15 cellular contexts compared by ENCODE assay signal in genomic region chr20:63114006-63114692, GRCh38.
DNase-seq lines count a peak whose midpoint lies in the region; ATAC-seq and TF ChIP-seq lines count a peak whose summit lies in the region.
"Had no signal": no experiment of that assay in that cellular context is flagged by ENCODE, and none has a peak within 500 bp of the region (broad histone marks: within the 10 kb centered on the region; RNA-seq: fewer than 3 reads in every experiment).

No MANE protein-coding gene starts in this region.

- H2BK120ac ChIP-seq in neuronal stem cell (ENCODE audit: low read depth, low read length), result no peak overlapping the region

- H2BK5ac ChIP-seq in neuronal stem cell (ENCODE audit: low read length), result no peak overlapping the region

- peaks cover 4% of the 10 kb centered on the region; the same call in 1 of the 2 replicates for H4K20me1 ChIP-seq in PC-3 (ENCODE audit: low read length)

- no peaks in the 10 kb centered on the region for H3F3A ChIP-seq in PC-3 (ENCODE audit: low read length, unreplicated experiment)

- ATAC-seq in Right ventricle myocardium inferior, result no peak
- ATAC-seq in PC-3, result no peak; the same call in 1 of the 2 replicates

- CTCF ChIA-PET in PC-3 (lab: Charles Lee) (no interaction called here), HEK293T (lab: Yijun Ruan, JAX) (no interaction called here)

- H2AFZ ChIP-seq in PC-3 (ENCODE audit: low read length), result no peak overlapping the region
- no peak overlapping the region for H2AFZ ChIP-seq in neuronal stem cell (ENCODE audit: low read length)

- H4K8ac ChIP-seq in neuronal stem cell (ENCODE audit: low read depth, low read length), result no peak overlapping the region

- intact Hi-C loops in Right ventricle myocardium inferior (cut with DNase I), result no loop called here
- intact Hi-C loops in PC-3 (cut with micrococcal nuclease), result no loop called here

- H3K79me2 ChIP-seq in PC-3 (ENCODE audit: low read length), result no peaks in the 10 kb centered on the region

- H3K4me3 ChIP-seq in right atrium auricular region (no peak overlapping the region), PC-3 (ENCODE audit: low read length) (no peak overlapping the region), neuronal stem cell (ENCODE audit: low read length in 2 of 2) (no peak overlapping the region)
- H3K4me3 ChIP-seq: Peyer's patch had no signal

- H3K4me1 ChIP-seq in right atrium auricular region (no peaks in the 10 kb centered on the region), PC-3 (ENCODE audit: insufficient read depth, low read length) (peaks cover 14% of the 10 kb centered on the region), neuronal stem cell (ENCODE audit: control insufficient read depth in 2 of 2, insufficient read depth in 1 of 2, low read depth in 1 of 2, low read length in 2 of 2) (no peaks in the 10 kb centered on the region)
- H3K4me1 ChIP-seq: Peyer's patch had no signal

- no peak overlapping the region for H2AK5ac ChIP-seq in neuronal stem cell (ENCODE audit: low read depth, low read length)

- H3K9me2 ChIP-seq in PC-3 (replicated peaks; ENCODE audit: low read length), result no peaks in the 10 kb centered on the region

- H3K36me3 ChIP-seq in right atrium auricular region (no peaks in the 10 kb centered on the region), PC-3 (ENCODE audit: low read depth, low read length) (no peaks in the 10 kb centered on the region), neuronal stem cell (replicated peaks in 1 of 2; ENCODE audit: control insufficient read depth in 2 of 2, insufficient read depth in 2 of 2, low read length in 2 of 2) (no peaks in the 10 kb centered on the region)
- H3K36me3 ChIP-seq: Peyer's patch had no signal

- H3K9ac ChIP-seq in PC-3 (ENCODE audit: low read length), result no peak overlapping the region
- peak overlapping the region; percentile 17 for H3K9ac ChIP-seq in neuronal stem cell (ENCODE audit: low read depth, low read length, poor library complexity)

- peak overlapping the region; percentile 31 for H3K14ac ChIP-seq in neuronal stem cell (ENCODE audit: low read length)

- H3K79me1 ChIP-seq in neuronal stem cell (ENCODE audit: low read depth, low read length), result peaks cover 2% of the 10 kb centered on the region

- H4K91ac ChIP-seq in neuronal stem cell (ENCODE audit: low read depth, low read length, poor library complexity), result no peak overlapping the region

- no peak overlapping the region for H2BK12ac ChIP-seq in neuronal stem cell (ENCODE audit: low read length)

- TF ChIP-seq CTCF in right atrium auricular region (IDR thresholded peaks at IDR 0.05) (no peak), PC-3 (conservative IDR thresholded peaks at IDR 0.05; ENCODE audit: low read depth, low read length) (no peak)

- no peak overlapping the region for H3K4ac ChIP-seq in neuronal stem cell (ENCODE audit: low read length)

- BruUV-seq in PC-3 (replicated peaks; lab: Mats Ljungman, UMichigan), result no TSS peak

- H3K18ac ChIP-seq in neuronal stem cell (ENCODE audit: low read length), result no peak overlapping the region

- peak overlapping the region; percentile 63 for H3K4me2 ChIP-seq in PC-3 (ENCODE audit: low read length)
- no peak overlapping the region for H3K4me2 ChIP-seq in neuronal stem cell (ENCODE audit: insufficient read depth, low read length, poor library complexity, severe bottlenecking)

- H2BK15ac ChIP-seq in neuronal stem cell (ENCODE audit: low read length), result no peak overlapping the region

- DNase-seq in NCI-H1105 treated with DMSO at 0.1 percent for 48 hours (lab: John Stamatoyannopoulos, UW) (peak; percentile 0), NCI-H1105 (lab: John Stamatoyannopoulos, UW) (no peak), Right ventricle myocardium inferior (ENCODE audit: missing footprints) (peak; percentile 6), right atrium auricular region (ENCODE audit: low spot score) (no peak), PC-3 (no peak), neuronal stem cell (ENCODE audit: low spot score) (no peak), HEK293T (ENCODE audit: extremely low spot score) (no peak), activated T-cell treated with anti-CD3 and anti-CD28 coated beads for 4 hours (no peak)
- DNase-seq: CD4-positive, alpha-beta T cell; H7; NCI-H1092; NCI-H510A; NCI-H82; Peyer's patch had no signal

- H3K9me3 ChIP-seq in right atrium auricular region (peaks cover 0 to 7% of the 10 kb centered on the region in 2 donors), PC-3 (ENCODE audit: low read length) (0 out of 2 replicates have a peak, but pooled peaks cover 5% of the 10 kb centered on the region), neuronal stem cell (replicated peaks in 1 of 2; ENCODE audit: control insufficient read depth in 2 of 2, insufficient read depth in 1 of 2, low read depth in 1 of 2, low read length in 2 of 2) (peaks cover 0 to 6% of the 10 kb centered on the region in 2 donors)
- H3K9me3 ChIP-seq: Peyer's patch had no signal

- no peak overlapping the region for H3K23ac ChIP-seq in neuronal stem cell (ENCODE audit: low read depth, low read length, poor library complexity)

- H3K27me3 ChIP-seq in right atrium auricular region (no peaks in the 10 kb centered on the region), PC-3 (ENCODE audit: low read length) (peaks cover 25% of the 10 kb centered on the region), neuronal stem cell (ENCODE audit: control insufficient read depth in 3 of 3, insufficient read depth in 3 of 3, low read depth in 1 of 3, low read length in 3 of 3) (peaks cover 0 to 50% (median 21%) of the 10 kb centered on the region in 3 experiments)
- H3K27me3 ChIP-seq: Peyer's patch had no signal

- WGBS in neuronal stem cell (ENCODE audit: extremely low coverage in 2 of 2, insufficient read length in 2 of 2, insufficient replicate concordance in 1 of 2), 2 donors, result no CpG with 5 or more reads among the region's 22 CpGs

- no peak overlapping the region for H3K27ac ChIP-seq in right atrium auricular region
- H3K27ac ChIP-seq in PC-3 (ENCODE audit: low read length), result peak overlapping the region; percentile 43
- H3K27ac ChIP-seq in neuronal stem cell (replicated peaks; ENCODE audit: low read length), result no peak overlapping the region
- H3K27ac ChIP-seq: 22Rv1, Peyer's patch had no signal

- POLR2A ChIA-PET in PC-3 (lab: Charles Lee; ENCODE audit: unreplicated experiment) (no interaction called here), HEK293T (lab: Yijun Ruan, JAX) (no interaction called here)

TF ChIP-seq in HEK293T, 16 proteins besides CTCF, POLR2A, EP300 and RAD21:
- TF ChIP-seq PKNOX1 (IDR thresholded peaks at IDR 0.05) (no peak), NFRKB (IDR thresholded peaks at IDR 0.05) (no peak), SP1 (IDR thresholded peaks at IDR 0.05) (no peak), LEF1 (IDR thresholded peaks at IDR 0.05; ENCODE audit: borderline replicate concordance) (no peak), FOXA1 (IDR thresholded peaks at IDR 0.05) (no peak), SUZ12 (IDR thresholded peaks at IDR 0.05) (no peak), ARNT (IDR thresholded peaks at IDR 0.05) (no peak), TARDBP (IDR thresholded peaks at IDR 0.05) (no peak), FOXM1 (IDR thresholded peaks at IDR 0.05; ENCODE audit: borderline replicate concordance) (no peak), HDGF (IDR thresholded peaks at IDR 0.05; ENCODE audit: borderline replicate concordance) (no peak)
TF ChIP-seq in HEK293T: peak in this region for 0.

Comparison
In these comparisons a context has a peak if more than half of its experiments do, and no peak if none do; other contexts are left out.
1. DNase-seq: peak in NCI-H1105 treated with DMSO at 0.1 percent for 48 hours (single experiment) and Right ventricle myocardium inferior (single experiment); none in NCI-H1105 (single experiment), right atrium auricular region (single experiment), PC-3 (single experiment), neuronal stem cell (single experiment), HEK293T (single experiment) and activated T-cell treated with anti-CD3 and anti-CD28 coated beads for 4 hours (single experiment).